In genomic region chr19:10085641-10086031, GRCh38 we compare ENCODE assay signal across 8 cellular contexts. TPM values are rescaled to one million over a fixed set of nuclear protein-coding genes. Genes with fewer than 3 reads are reported as not detected.
A peak's percentile ranks its signal among the peaks of the same experiment; 100 is the strongest.
DNase-seq lines count a peak whose midpoint lies in the region; ATAC-seq, FAIRE-seq and TF ChIP-seq lines count a peak whose summit lies in the region.

No MANE protein-coding gene starts in this region.

- H3K27ac ChIP-seq in ACC112 (ENCODE audit: low read depth, low read length) (peak overlapping the region; percentile 63; the same call in 1 of the 2 replicates), HUES6 (ENCODE audit: low read depth, low read length) (no peak overlapping the region)

- H2AFZ ChIP-seq in ACC112 (ENCODE audit: low read length, unreplicated experiment), result peak overlapping the region; percentile 68

- DNase-seq in bronchial epithelial cell (ENCODE audit: low read depth) (no peak), mucosa of descending colon (peak in 1 of 3 donors; percentile 17), NCI-H524 (lab: John Stamatoyannopoulos, UW) (no peak), G401 (ENCODE audit: low spot score) (no peak)

- in situ Hi-C loops in G401 (cut with HindIII; ENCODE audit: low sequenced_read_pairs), result no loop called here

- H3K4me1 ChIP-seq in ACC112 (ENCODE audit: control insufficient read depth, insufficient read depth, low read length, unreplicated experiment) (no peaks in the 10 kb centered on the region), HUES6 (ENCODE audit: control insufficient read depth, insufficient read depth, low read length) (no peaks in the 10 kb centered on the region), mucosa of descending colon (ENCODE audit: low read depth) (no peaks in the 10 kb centered on the region)

- ATAC-seq in mucosa of descending colon (peak; percentile 21), HG03280 (IDR thresholded peaks at IDR 0.05; ENCODE audit: unreplicated experiment) (no peak), HG02938 (IDR thresholded peaks at IDR 0.05; ENCODE audit: unreplicated experiment) (no peak)

- H3K9ac ChIP-seq in HUES6 (ENCODE audit: low read length), result no peak overlapping the region

- intact Hi-C loops in mucosa of descending colon (cut with DNase I, micrococcal nuclease), result no loop called here

- H3K36me3 ChIP-seq in ACC112 (ENCODE audit: insufficient read depth, low read length), result peaks cover 17% of the 10 kb centered on the region; the same call in 1 of the 2 replicates
- H3K36me3 ChIP-seq in HUES6 (ENCODE audit: control insufficient read depth, insufficient read depth, low read length), result peaks cover 3% of the 10 kb centered on the region; the same call in 1 of the 2 replicates
- peaks cover 3% of the 10 kb centered on the region for H3K36me3 ChIP-seq in bronchial epithelial cell (ENCODE audit: control insufficient read depth, insufficient read depth, low read length)
- no peaks in the 10 kb centered on the region for H3K36me3 ChIP-seq in mucosa of descending colon (ENCODE audit: low read depth)

- H3K79me2 ChIP-seq in ACC112 (ENCODE audit: control insufficient read depth, insufficient read depth, low read length, unreplicated experiment), result peaks cover 14% of the 10 kb centered on the region

- H3K9me3 ChIP-seq in HUES6 (ENCODE audit: control insufficient read depth, insufficient read depth, low read depth, low read length), result no peaks in the 10 kb centered on the region
- no peaks in the 10 kb centered on the region for H3K9me3 ChIP-seq in mucosa of descending colon

- no peak for FAIRE-seq in bronchial epithelial cell (lab: Jason Lieb, UNC)

- H3K4me3 ChIP-seq in ACC112 (ENCODE audit: low read depth, low read length), result peak overlapping the region; percentile 99
- peak overlapping the region; percentile 94 for H3K4me3 ChIP-seq in HUES6 (ENCODE audit: low read depth, low read length)
- H3K4me3 ChIP-seq in bronchial epithelial cell (ENCODE audit: low read depth, low read length), result peak overlapping the region; percentile 84
- H3K4me3 ChIP-seq in mucosa of descending colon, result peak overlapping the region; percentile 76

- no peaks in the 10 kb centered on the region for H3K27me3 ChIP-seq in ACC112 (ENCODE audit: insufficient read depth, low read length)
- peaks cover 39% of the 10 kb centered on the region; the same call in 1 of the 2 replicates for H3K27me3 ChIP-seq in HUES6 (ENCODE audit: control insufficient read depth, insufficient read depth, low read length)
- no peaks in the 10 kb centered on the region for H3K27me3 ChIP-seq in bronchial epithelial cell (ENCODE audit: control insufficient read depth, insufficient read depth, low read length)

- TF ChIP-seq CTCF in bronchial epithelial cell (IDR thresholded peaks at IDR 0.05; ENCODE audit: insufficient read depth, low read length, severe bottlenecking), result no peak
- no peak for TF ChIP-seq CTCF in mucosa of descending colon (IDR thresholded peaks at IDR 0.05)

RNA-seq across cellular contexts. Expression of gene SHFL, which starts 0.5 kb away (rescaled TPM):
- 5.0 and 5.5 TPM in 2 replicates for total RNA-seq in bronchial epithelial cell
- total RNA-seq in mucosa of descending colon, result 10 to 100 TPM; 26.9 to 41.5 (median 28.1) TPM
- 9.5 and 10.8 TPM in 2 replicates for total RNA-seq in G401 (2014; rRNA removed; shearing (Covaris generic))

RNA-seq across cellular contexts. Expression of gene ANGPTL6, which starts 16.8 kb away (rescaled TPM):
- total RNA-seq in bronchial epithelial cell, result under 0.01 TPM in 1 of 2 replicates, not detected in the other
- total RNA-seq in mucosa of descending colon, result 1 to 10 TPM in 1 of 3 donors, under 1 TPM in 2; 0.32 to 1.2 (median 0.87) TPM
- 0.18 and 0.64 TPM in 2 replicates for total RNA-seq in G401 (2014; rRNA removed; shearing (Covaris generic))

RNA-seq across cellular contexts. Expression of gene PPAN, which starts 20.5 kb away (rescaled TPM):
- total RNA-seq in bronchial epithelial cell (41.5 and 45.3 TPM in 2 replicates), mucosa of descending colon (10 to 100 TPM; 36.4 to 42.0 (median 40.3) TPM)
- total RNA-seq in G401 (2014; rRNA removed; shearing (Covaris generic)), result 77.4 and 104 TPM in 2 replicates

RNA-seq across cellular contexts. Expression of gene P2RY11, which starts 25.9 kb away (rescaled TPM):
- total RNA-seq in bronchial epithelial cell, result 1.1 and 3.7 TPM in 2 replicates
- 10 to 100 TPM; 14.1 to 18.5 (median 16.9) TPM for total RNA-seq in mucosa of descending colon
- total RNA-seq in G401 (2014; rRNA removed; shearing (Covaris generic)), result 6.6 and 8.0 TPM in 2 replicates

RNA-seq across cellular contexts. Expression of gene EIF3G, which starts 34.1 kb away (rescaled TPM):
- 198 and 291 TPM in 2 replicates for total RNA-seq in bronchial epithelial cell
- total RNA-seq in mucosa of descending colon, result 100 to 1,000 TPM; 151 to 201 (median 152) TPM
- 356 and 383 TPM in 2 replicates for total RNA-seq in G401 (2014; rRNA removed; shearing (Covaris generic))
